Comparison of ENCODE assay signal across 8 cellular contexts in the genomic region with DNA sequence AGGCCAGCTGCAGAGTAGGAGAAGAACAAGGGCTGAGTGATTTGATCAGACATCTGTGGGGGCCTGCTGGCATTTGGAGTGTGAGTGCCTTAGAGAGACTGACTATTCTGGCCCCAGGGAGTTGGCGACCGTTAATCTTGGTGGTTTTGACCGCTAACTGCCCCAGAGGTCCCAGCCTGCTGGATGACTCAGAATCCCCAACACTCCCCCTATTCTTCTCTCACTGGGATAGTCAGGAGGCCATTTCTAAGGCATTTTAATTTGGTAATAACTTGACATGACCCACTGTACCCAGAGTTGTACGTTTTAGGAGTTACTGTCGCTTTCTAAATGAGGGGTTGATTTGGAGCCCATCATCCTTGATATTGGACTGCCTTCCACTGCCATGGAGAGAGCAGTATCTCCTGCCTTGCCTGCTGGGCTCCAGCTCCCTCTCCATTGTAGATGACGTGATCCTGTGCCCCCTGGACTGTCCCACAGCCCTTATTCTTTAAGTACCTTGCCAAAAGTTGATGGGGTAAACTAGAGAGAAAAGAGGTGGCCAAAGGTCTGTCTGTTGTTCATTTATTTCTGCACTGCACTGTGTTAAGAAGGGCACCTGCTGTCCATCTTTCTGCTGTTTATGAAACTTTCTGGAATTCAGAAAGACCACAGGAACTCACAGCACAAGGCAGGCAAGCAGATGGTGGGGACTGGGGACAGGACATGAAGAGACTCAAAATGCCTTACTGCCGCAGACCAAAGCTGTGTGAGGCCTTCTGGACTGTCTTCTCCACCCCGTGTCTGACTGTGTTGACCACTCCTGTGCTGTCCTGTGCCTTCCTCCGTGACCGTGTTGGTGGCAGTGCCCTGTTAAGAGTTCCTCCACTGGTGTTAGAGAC.
DNase-seq lines count a peak whose midpoint lies in the region; ATAC-seq and TF ChIP-seq lines count a peak whose summit lies in the region.

No MANE protein-coding gene starts in this region.

- intact Hi-C loops in OCI-LY7 (cut with micrococcal nuclease; ENCODE audit: unreplicated experiment), result loop anchor here (5.0 kb wide), 2 partner anchors 68 to 97 kb away; a partner anchor contains a TSS

- H3K36me3 Mint-ChIP-seq in osteocyte (ENCODE audit: unreplicated experiment), result peaks cover 4% of the 10 kb centered on the region

- POLR2A ChIA-PET in OCI-LY7 (lab: Charles Lee), result interaction anchor here (0.8 kb wide), 1 partner anchor 14 kb away, joined by 3 read pairs; no protein-coding TSS in a partner anchor

- H3K27ac Mint-ChIP-seq in osteocyte (ENCODE audit: unreplicated experiment), result peak overlapping the region; percentile 79

- DNase-seq in OCI-LY7 (ENCODE audit: low spot score) (peak; percentile 57), dermis blood vessel endothelial cell (peak; percentile 61), osteocyte (ENCODE audit: extremely low spot score, unreplicated experiment) (no peak), NCI-H2171 (lab: John Stamatoyannopoulos, UW) (no peak), DMS79 treated with DMSO at 0.1 percent for 48 hours (lab: John Stamatoyannopoulos, UW) (no peak)

- CTCF ChIA-PET in OCI-LY7 (lab: Charles Lee; ENCODE audit: unreplicated experiment), result no interaction called here

- H3K4me2 ChIP-seq in OCI-LY7 (ENCODE audit: low read length), result peak overlapping the region; percentile 74

- H4K20me1 ChIP-seq in OCI-LY7 (ENCODE audit: insufficient read depth, low read length), result no peaks in the 10 kb centered on the region

- peaks cover 69% of the 10 kb centered on the region for H3K4me1 ChIP-seq in OCI-LY7 (ENCODE audit: insufficient read depth, low read length, poor library complexity, severe bottlenecking)

- peak overlapping the region; percentile 48 for H3K4me3 ChIP-seq in OCI-LY7 (ENCODE audit: low read depth, low read length, poor library complexity, severe bottlenecking)

- TF ChIP-seq POLR2A in GM19193 (IDR thresholded peaks at IDR 0.05; ENCODE audit: extremely low read depth, insufficient read depth, insufficient read length), result peak; percentile 16

- TF ChIP-seq CTCF in OCI-LY7 (conservative IDR thresholded peaks at IDR 0.05; ENCODE audit: low read length) (no peak), osteocyte (IDR thresholded peaks at IDR 0.05) (no peak)

- no peaks in the 10 kb centered on the region for H3K9me3 ChIP-seq in OCI-LY7 (ENCODE audit: low read length)

- no peaks in the 10 kb centered on the region for H3K27me3 Mint-ChIP-seq in osteocyte (ENCODE audit: unreplicated experiment)

- no peaks in the 10 kb centered on the region for H3K9me2 ChIP-seq in OCI-LY7 (ENCODE audit: insufficient read depth, low read length)

- peak overlapping the region; percentile 11 for H3K4me3 Mint-ChIP-seq in osteocyte (ENCODE audit: unreplicated experiment)

- no peaks in the 10 kb centered on the region for H3K79me2 ChIP-seq in OCI-LY7 (ENCODE audit: insufficient read depth, low read depth, low read length)

- ATAC-seq in HG03139 (IDR thresholded peaks at IDR 0.05; ENCODE audit: unreplicated experiment) (no peak), HG02870 (IDR thresholded peaks at IDR 0.05; ENCODE audit: unreplicated experiment) (no peak)

- no TSS peak for BruUV-seq in OCI-LY7 (replicated peaks; lab: Mats Ljungman, UMichigan)

- peaks cover 74% of the 10 kb centered on the region for H3K4me1 Mint-ChIP-seq in osteocyte (ENCODE audit: unreplicated experiment)

- peak overlapping the region; percentile 77; the same call in 1 of the 2 replicates for H2AFZ ChIP-seq in OCI-LY7 (ENCODE audit: low read length)

- peaks cover 25% of the 10 kb centered on the region for H3K36me3 ChIP-seq in OCI-LY7 (ENCODE audit: insufficient read depth, low read length)

- peak overlapping the region; percentile 93 for H3K27ac ChIP-seq in OCI-LY7 (ENCODE audit: low read depth, low read length, poor library complexity, severe bottlenecking)

- H3K9me3 Mint-ChIP-seq in osteocyte (ENCODE audit: unreplicated experiment), result no peaks in the 10 kb centered on the region

Comparison
In these comparisons a context has a peak if more than half of its experiments do, and no peak if none do; other contexts are left out.
1. DNase-seq: peak in OCI-LY7 (single experiment) and dermis blood vessel endothelial cell (single experiment); none in osteocyte (single experiment), NCI-H2171 (single experiment) and DMS79 treated with DMSO at 0.1 percent for 48 hours (single experiment).